ENCODE assay signal across 8 cellular contexts in genomic region chr17:44219636-44220210, GRCh38. TPM values are rescaled to one million over a fixed set of nuclear protein-coding genes. Genes with fewer than 3 reads are reported as not detected.
DNase-seq lines count a peak whose midpoint lies in the region; FAIRE-seq and TF ChIP-seq lines count a peak whose summit lies in the region.

A gene with protein sequence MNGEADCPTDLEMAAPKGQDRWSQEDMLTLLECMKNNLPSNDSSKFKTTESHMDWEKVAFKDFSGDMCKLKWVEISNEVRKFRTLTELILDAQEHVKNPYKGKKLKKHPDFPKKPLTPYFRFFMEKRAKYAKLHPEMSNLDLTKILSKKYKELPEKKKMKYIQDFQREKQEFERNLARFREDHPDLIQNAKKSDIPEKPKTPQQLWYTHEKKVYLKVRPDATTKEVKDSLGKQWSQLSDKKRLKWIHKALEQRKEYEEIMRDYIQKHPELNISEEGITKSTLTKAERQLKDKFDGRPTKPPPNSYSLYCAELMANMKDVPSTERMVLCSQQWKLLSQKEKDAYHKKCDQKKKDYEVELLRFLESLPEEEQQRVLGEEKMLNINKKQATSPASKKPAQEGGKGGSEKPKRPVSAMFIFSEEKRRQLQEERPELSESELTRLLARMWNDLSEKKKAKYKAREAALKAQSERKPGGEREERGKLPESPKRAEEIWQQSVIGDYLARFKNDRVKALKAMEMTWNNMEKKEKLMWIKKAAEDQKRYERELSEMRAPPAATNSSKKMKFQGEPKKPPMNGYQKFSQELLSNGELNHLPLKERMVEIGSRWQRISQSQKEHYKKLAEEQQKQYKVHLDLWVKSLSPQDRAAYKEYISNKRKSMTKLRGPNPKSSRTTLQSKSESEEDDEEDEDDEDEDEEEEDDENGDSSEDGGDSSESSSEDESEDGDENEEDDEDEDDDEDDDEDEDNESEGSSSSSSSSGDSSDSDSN (minus strand): TSS chr17:44219675. CDS start chr17:44218229, 1,446 bp downstream.

- peak within 1 kb of the TSS; percentile 79 for H3K4me3 ChIP-seq in HEK293 (ENCODE audit: low read depth, low read length)
- peak within 1 kb of the TSS; percentile 68 for H3K4me3 ChIP-seq in WERI-Rb-1 (ENCODE audit: low read depth, low read length)
- H3K4me3 ChIP-seq in keratinocyte (ENCODE audit: control insufficient read depth in 2 of 3, extremely low read depth in 1 of 3, insufficient read depth in 2 of 3, low read depth in 1 of 3, low read length in 3 of 3): peak within 1 kb of the TSS; percentile 81 to 94 (median 89)

- no peaks in the 10 kb centered on the region for H3K27me3 ChIP-seq in WERI-Rb-1 (ENCODE audit: insufficient read depth, low read depth, severe bottlenecking)
- H3K27me3 ChIP-seq in keratinocyte (ENCODE audit: control insufficient read depth, extremely low read depth, insufficient read depth, low read length): no peaks in the 10 kb centered on the region

- no peak for FAIRE-seq in keratinocyte (lab: Jason Lieb, UNC)

- H3K9me1 ChIP-seq in keratinocyte (ENCODE audit: control insufficient read depth, extremely low read depth, insufficient read depth, low read length): no peaks in the 10 kb centered on the region

- no peaks in the 10 kb centered on the region for H3K9me3 ChIP-seq in HEK293 (ENCODE audit: control insufficient read depth, insufficient read depth, low read depth, low read length)
- no peaks in the 10 kb centered on the region for H3K9me3 ChIP-seq in WERI-Rb-1 (ENCODE audit: severe bottlenecking)
- no peaks in the 10 kb centered on the region for H3K9me3 ChIP-seq in keratinocyte (ENCODE audit: control insufficient read depth, low read depth, low read length)

- H3K27ac ChIP-seq in HEK293 (ENCODE audit: extremely low read depth, low read depth, low read length) (peak within 1 kb of the TSS; percentile 100), WERI-Rb-1 (peak within 1 kb of the TSS; percentile 99), keratinocyte (ENCODE audit: control insufficient read depth, insufficient read depth, low read length) (peak within 1 kb of the TSS; percentile 76)

- peak within 1 kb of the TSS; percentile 54 for H3K4me2 ChIP-seq in keratinocyte (ENCODE audit: control insufficient read depth, extremely low read depth, insufficient read depth, low read depth, low read length)

- H3K36me3 ChIP-seq in HEK293 (ENCODE audit: control insufficient read depth in 2 of 2, insufficient read depth in 1 of 2, low read length in 2 of 2) (peaks cover 10 to 27% of the 10 kb centered on the region in 2 experiments; a peak in 2 of 3 replicates), WERI-Rb-1 (peaks cover 43% of the 10 kb centered on the region), keratinocyte (ENCODE audit: control insufficient read depth in 2 of 2, extremely low read depth in 1 of 2, insufficient read depth in 2 of 2, low read length in 2 of 2) (peaks cover 18 to 27% of the 10 kb centered on the region in 2 experiments)

- dilution Hi-C loops in keratinocyte (cut with MboI; ENCODE audit: extremely low pct_ligation_motif_present, low sequenced_read_pairs): no loop called here

- POLR2A ChIA-PET in HEK293 (lab: Yijun Ruan, JAX): interaction anchor here (0.6 to 3.4 kb wide), 18 partner anchors 9 to 711 kb away, joined by 3 to 38 read pairs (median 6); partner anchors contain the start of genes ATXN7L3, DBF4B, GRN and HDAC5

- CTCF ChIA-PET in HEK293 (lab: Yijun Ruan, JAX): interaction anchor here (0.7 to 4.4 kb wide), 4 partner anchors 12 to 459 kb away, joined by 3 to 33 read pairs (median 8); no protein-coding TSS in a partner anchor

- TF ChIP-seq CTCF in HEK293 (tag by site-specific recombination; IDR thresholded peaks at IDR 0.05): no peak
- TF ChIP-seq CTCF in WERI-Rb-1 (IDR thresholded peaks at IDR 0.05; ENCODE audit: low read depth, low read length): no peak
- TF ChIP-seq CTCF in keratinocyte (optimal IDR thresholded peaks at IDR 0.05 in 1 of 3, IDR thresholded peaks at IDR 0.05 in 1 of 3, conservative IDR thresholded peaks at IDR 0.05 in 1 of 3; ENCODE audit: extremely low read depth in 1 of 3, insufficient read depth in 2 of 3, low read length in 3 of 3): peak in 1 of 3 experiments; percentile 19

- peak; percentile 35 for DNase-seq in DMS53 treated with DMSO at 0.1 percent for 48 hours (lab: John Stamatoyannopoulos, UW; ENCODE audit: unreplicated experiment)
- peak; percentile 63 for DNase-seq in NCI-H1694 treated with DMSO at 0.1 percent for 48 hours (lab: John Stamatoyannopoulos, UW)
- DNase-seq in WERI-Rb-1: peak; percentile 92
- peak; percentile 61 for DNase-seq in cerebellum (ENCODE audit: low spot score)
- DNase-seq in keratinocyte (ENCODE audit: low read depth, low spot score): no peak
- peak; percentile 65 for DNase-seq in stimulated activated CD4-positive, alpha-beta T cell treated with anti-CD3 and anti-CD28 coated beads, Interleukin-12 subunit alpha, Interleukin-12 subunit beta, amount 100 ng/mL, for 4 hours
- no peak for DNase-seq in NCI-H1048 (lab: John Stamatoyannopoulos, UW)

- peaks cover 24% of the 10 kb centered on the region for H3K79me2 ChIP-seq in keratinocyte (ENCODE audit: control insufficient read depth, insufficient read depth, low read length)

- no peaks in the 10 kb centered on the region for H4K20me1 ChIP-seq in keratinocyte (ENCODE audit: control insufficient read depth, extremely low read depth, insufficient read depth, low read length)

- H3K9ac ChIP-seq in keratinocyte (ENCODE audit: control insufficient read depth, extremely low read depth, insufficient read depth, low read length): peak within 1 kb of the TSS; percentile 87

- no peak within 1 kb of the TSS for H2AFZ ChIP-seq in keratinocyte (ENCODE audit: control insufficient read depth, low read length)

- H3K4me1 ChIP-seq in HEK293 (ENCODE audit: control insufficient read depth, insufficient read depth, low read length) (peaks cover 11% of the 10 kb centered on the region), keratinocyte (ENCODE audit: control insufficient read depth, extremely low read depth, insufficient read depth, low read length) (peaks cover 34% of the 10 kb centered on the region)

TF ChIP-seq in HEK293, 187 proteins besides CTCF, POLR2A, EP300 and RAD21:
- TF ChIP-seq, protein P1, sequence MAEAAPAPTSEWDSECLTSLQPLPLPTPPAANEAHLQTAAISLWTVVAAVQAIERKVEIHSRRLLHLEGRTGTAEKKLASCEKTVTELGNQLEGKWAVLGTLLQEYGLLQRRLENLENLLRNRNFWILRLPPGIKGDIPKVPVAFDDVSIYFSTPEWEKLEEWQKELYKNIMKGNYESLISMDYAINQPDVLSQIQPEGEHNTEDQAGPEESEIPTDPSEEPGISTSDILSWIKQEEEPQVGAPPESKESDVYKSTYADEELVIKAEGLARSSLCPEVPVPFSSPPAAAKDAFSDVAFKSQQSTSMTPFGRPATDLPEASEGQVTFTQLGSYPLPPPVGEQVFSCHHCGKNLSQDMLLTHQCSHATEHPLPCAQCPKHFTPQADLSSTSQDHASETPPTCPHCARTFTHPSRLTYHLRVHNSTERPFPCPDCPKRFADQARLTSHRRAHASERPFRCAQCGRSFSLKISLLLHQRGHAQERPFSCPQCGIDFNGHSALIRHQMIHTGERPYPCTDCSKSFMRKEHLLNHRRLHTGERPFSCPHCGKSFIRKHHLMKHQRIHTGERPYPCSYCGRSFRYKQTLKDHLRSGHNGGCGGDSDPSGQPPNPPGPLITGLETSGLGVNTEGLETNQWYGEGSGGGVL (tag by site-specific recombination; IDR thresholded peaks at IDR 0.05): peak; percentile 89
- no peak for TF ChIP-seq ZBTB20 (tag by site-specific recombination; IDR thresholded peaks at IDR 0.05)
- TF ChIP-seq ZNF221 (tag by site-specific recombination; IDR thresholded peaks at IDR 0.05; ENCODE audit: borderline replicate concordance): no peak
- no peak for TF ChIP-seq ZSCAN30 (tag by site-specific recombination; IDR thresholded peaks at IDR 0.05)
- 0 out of 2 replicates have a peak, but pooled peaks have one; percentile 7 for TF ChIP-seq IKZF3 (tag by site-specific recombination; IDR thresholded peaks at IDR 0.05)
- TF ChIP-seq GLIS1 (tag by site-specific recombination; IDR thresholded peaks at IDR 0.05): peak; percentile 74; the same call in 1 of the 2 replicates
TF ChIP-seq in HEK293: peak in this region for 3.

RNA-seq across cellular contexts. Expression of the gene that starts here (rescaled TPM):
- 59.0 TPM for total RNA-seq in cerebellum
- 14.7 to 23.0 TPM (median 20.5 TPM) in 3 replicates for polyA plus RNA-seq in keratinocyte
- polyA plus RNA-seq in keratinocyte (2011; ENCODE audit: low read depth): 52.7 TPM
- polyA plus RNA-seq in keratinocyte (2011; cell fraction: cytosol; rRNA removed): 15.6 and 21.1 TPM in 2 replicates
- polyA plus RNA-seq in keratinocyte (2011; cell fraction: nucleus; rRNA removed): 37.8 and 39.2 TPM in 2 replicates
- polyA plus RNA-seq in keratinocyte (2012; ENCODE audit: low replicate concordance): 30.2 and 38.1 TPM in 2 replicates
- polyA minus RNA-seq in keratinocyte: 9.3 to 36.6 TPM (median 15.2 TPM) in 3 replicates
- polyA minus RNA-seq in keratinocyte (2011; cell fraction: cytosol; rRNA and poly(A)+ RNA removed): 19.8 TPM
- polyA minus RNA-seq in keratinocyte (2011; cell fraction: nucleus; rRNA and poly(A)+ RNA removed): 13.9 and 17.8 TPM in 2 replicates

Comparison
In these comparisons a context has a peak if more than half of its experiments do, and no peak if none do; other contexts are left out.
1. DNase-seq: peak in DMS53 treated with DMSO at 0.1 percent for 48 hours (single experiment), NCI-H1694 treated with DMSO at 0.1 percent for 48 hours (single experiment), WERI-Rb-1 (single experiment), cerebellum (single experiment) and stimulated activated CD4-positive, alpha-beta T cell treated with anti-CD3 and anti-CD28 coated beads, Interleukin-12 subunit alpha, Interleukin-12 subunit beta, amount 100 ng/mL, for 4 hours (single experiment); none in keratinocyte (single experiment) and NCI-H1048 (single experiment).
2. Peak in every context shown above with its lines, with median percentiles within 50 percentile points of each other: H3K27ac ChIP-seq and H3K4me3 ChIP-seq.